In genomic region chr17:7015587-7016020, GRCh38 we compare ENCODE assay signal across 9 cellular contexts. TPM values are rescaled to one million over a fixed set of nuclear protein-coding genes. Genes with fewer than 3 reads are reported as not detected.
A peak's percentile ranks its signal among the peaks of the same experiment; 100 is the strongest.
DNase-seq lines count a peak whose midpoint lies in the region; ATAC-seq lines count a peak whose summit lies in the region.
"Had no signal": no experiment of that assay in that cellular context is flagged by ENCODE, and none has a peak within 500 bp of the region (broad histone marks: within the 10 kb centered on the region; RNA-seq: fewer than 3 reads in every experiment).

No MANE protein-coding gene starts in this region.

- H3K36me3 ChIP-seq in subcutaneous abdominal adipose tissue (ENCODE audit: control insufficient read depth in 5 of 5, insufficient read depth in 5 of 5, low read length in 5 of 5): peaks cover 0 to 14% (median 8%) of the 10 kb centered on the region in 5 donors

- H3K27ac Mint-ChIP-seq in activated T-helper 17 cell treated with anti-CD3 and anti-CD28 coated beads, Interleukin-2, amount 50 U/mL, for 72 hours: peak overlapping the region; percentile 98

- no peaks in the 10 kb centered on the region for H3K27me3 Mint-ChIP-seq in activated T-helper 17 cell treated with anti-CD3 and anti-CD28 coated beads, Interleukin-2, amount 50 U/mL, for 72 hours

- peak; percentile 20 for ATAC-seq in activated T-helper 17 cell treated with anti-CD3 and anti-CD28 coated beads, Interleukin-2, amount 50 U/mL, for 72 hours (replicated peaks)
- no peak for ATAC-seq in GM18502 (IDR thresholded peaks at IDR 0.05; ENCODE audit: poor library complexity, unreplicated experiment)

- DNase-seq in NCI-H2227 (lab: John Stamatoyannopoulos, UW; ENCODE audit: unreplicated experiment): peak; percentile 27
- no peak for DNase-seq in NCI-H2227 treated with DMSO at 0.1 percent for 48 hours (lab: John Stamatoyannopoulos, UW)
- DNase-seq in GF-D8 (lab: John Stamatoyannopoulos, UW): no peak
- DNase-seq in HT-29 (ENCODE audit: low spot score): no peak

- H3K4me3 ChIP-seq in iPS-18c (ENCODE audit: insufficient read depth, low read depth, low read length) (peak overlapping the region; percentile 79), subcutaneous abdominal adipose tissue (ENCODE audit: low read depth in 1 of 5, low read length in 5 of 5) (peak overlapping the region; percentile 59 to 97 (median 78))

- H3K27ac ChIP-seq in subcutaneous abdominal adipose tissue (ENCODE audit: low read depth, low read length): peak overlapping the region; percentile 99

- no peaks in the 10 kb centered on the region for H3K9me3 Mint-ChIP-seq in activated T-helper 17 cell treated with anti-CD3 and anti-CD28 coated beads, Interleukin-2, amount 50 U/mL, for 72 hours

- H3K4me1 Mint-ChIP-seq in activated T-helper 17 cell treated with anti-CD3 and anti-CD28 coated beads, Interleukin-2, amount 50 U/mL, for 72 hours: peaks cover 15% of the 10 kb centered on the region

- no peaks in the 10 kb centered on the region for H3K27me3 ChIP-seq in subcutaneous abdominal adipose tissue (ENCODE audit: control insufficient read depth in 5 of 5, insufficient read depth in 4 of 5, low read length in 5 of 5)

- H3K9ac ChIP-seq in subcutaneous abdominal adipose tissue (ENCODE audit: low read length in 5 of 5): peak overlapping the region; percentile 48 to 95 (median 84)

- peaks cover 18 to 90% (median 77%) of the 10 kb centered on the region in 5 donors for H3K4me1 ChIP-seq in subcutaneous abdominal adipose tissue (ENCODE audit: control insufficient read depth in 5 of 5, insufficient read depth in 5 of 5, low read length in 5 of 5)

- H3K9me3 ChIP-seq in iPS-18c (ENCODE audit: control insufficient read depth, insufficient read depth, low read length) (no peaks in the 10 kb centered on the region), subcutaneous abdominal adipose tissue (ENCODE audit: control insufficient read depth in 5 of 5, low read length in 5 of 5) (no peaks in the 10 kb centered on the region)

- peak overlapping the region; percentile 99 for H3K4me3 Mint-ChIP-seq in activated T-helper 17 cell treated with anti-CD3 and anti-CD28 coated beads, Interleukin-2, amount 50 U/mL, for 72 hours

- H3K36me3 Mint-ChIP-seq in activated T-helper 17 cell treated with anti-CD3 and anti-CD28 coated beads, Interleukin-2, amount 50 U/mL, for 72 hours (ENCODE audit: low read depth): peaks cover 64% of the 10 kb centered on the region

RNA-seq across cellular contexts. Expression of gene RNASEK, which starts 3.2 kb away (rescaled TPM):
- total RNA-seq in activated T-helper 17 cell treated with anti-CD3 and anti-CD28 coated beads, Interleukin-2, amount 50 U/mL, for 72 hours: 100 to 1,000 TPM; 162 to 180 TPM
- total RNA-seq in HT-29 (2014; rRNA removed; shearing (Covaris generic)): 111 and 114 TPM in 2 replicates

RNA-seq across cellular contexts. Expression of gene BCL6B, which starts 7.2 kb away (rescaled TPM):
- total RNA-seq in activated T-helper 17 cell treated with anti-CD3 and anti-CD28 coated beads, Interleukin-2, amount 50 U/mL, for 72 hours: 1 to 10 TPM in 1 of 2 donors, under 1 TPM in 1; 0.50 to 2.3 TPM
- not detected in 2 replicates for total RNA-seq in HT-29 (2014; rRNA removed; shearing (Covaris generic))

RNA-seq across cellular contexts. Expression of gene ALOX12, which starts 19.8 kb away (rescaled TPM):
- total RNA-seq in activated T-helper 17 cell treated with anti-CD3 and anti-CD28 coated beads, Interleukin-2, amount 50 U/mL, for 72 hours: not detected
- not detected in 2 replicates for total RNA-seq in HT-29 (2014; rRNA removed; shearing (Covaris generic))
- total RNA-seq: subcutaneous adipose tissue had no signal

RNA-seq across cellular contexts. Expression of gene SLC16A13, which starts 20.2 kb away (rescaled TPM):
- 10 to 100 TPM; 10.7 to 11.8 TPM for total RNA-seq in activated T-helper 17 cell treated with anti-CD3 and anti-CD28 coated beads, Interleukin-2, amount 50 U/mL, for 72 hours
- total RNA-seq in HT-29 (2014; rRNA removed; shearing (Covaris generic)): 0.16 and 0.28 TPM in 2 replicates

RNA-seq across cellular contexts. Expression of gene SLC16A11, which starts 28.3 kb away (rescaled TPM):
- total RNA-seq in activated T-helper 17 cell treated with anti-CD3 and anti-CD28 coated beads, Interleukin-2, amount 50 U/mL, for 72 hours: 1 to 10 TPM in 1 of 2 donors, under 1 TPM in 1; 0.63 to 3.5 TPM
- total RNA-seq in HT-29 (2014; rRNA removed; shearing (Covaris generic)): not detected in 2 replicates
